ENCODE assay signal across 1 cellular context in genomic region chr7:129611246-129612111, GRCh38.
TF ChIP-seq lines count a peak whose summit lies in the region.

NRF1 (plus strand) TSS chr7:129611720; CDS start chr7:129657352, 45,632 bp downstream.

TF ChIP-seq in HCT116, 20 proteins besides CTCF, POLR2A, EP300 and RAD21 (continued from another document):
- no peak for TF ChIP-seq REST (IDR thresholded peaks at IDR 0.05; ENCODE audit: low read depth)
- peak; percentile 62 for TF ChIP-seq EGR1 (IDR thresholded peaks at IDR 0.05; ENCODE audit: low read depth)
- TF ChIP-seq YY1 (IDR thresholded peaks at IDR 0.05; ENCODE audit: extremely low read depth, insufficient replicate concordance, low read depth, low read length): peak; percentile 96
- TF ChIP-seq EZH2phosphoT487 (IDR thresholded peaks at IDR 0.05; ENCODE audit: borderline replicate concordance): no peak
- no peak; the same call in 1 of the 2 replicates for TF ChIP-seq SP1 (IDR thresholded peaks at IDR 0.05; ENCODE audit: low read depth)
